Comparison of ENCODE assay signal across 17 cellular contexts in genomic region chr10:6018422-6018821, GRCh38. TPM values are rescaled to one million over a fixed set of nuclear protein-coding genes. Genes with fewer than 3 reads are reported as not detected.
A peak's percentile ranks its signal among the peaks of the same experiment; 100 is the strongest.
DNase-seq lines count a peak whose midpoint lies in the region; ATAC-seq, FAIRE-seq and TF ChIP-seq lines count a peak whose summit lies in the region.
"Had no signal": no experiment of that assay in that cellular context is flagged by ENCODE, and none has a peak within 500 bp of the region (broad histone marks: within the 10 kb centered on the region; RNA-seq: fewer than 3 reads in every experiment).

No MANE protein-coding gene starts in this region.

- TF ChIP-seq CTCF in natural killer cell (IDR thresholded peaks at IDR 0.05) (no peak), H1 (IDR thresholded peaks at IDR 0.05; ENCODE audit: control extremely low read depth in 1 of 3, insufficient read depth in 1 of 3, low read depth in 1 of 3, low read length in 3 of 3) (no peak), lower lobe of right lung (IDR thresholded peaks at IDR 0.05) (no peak), uterus (IDR thresholded peaks at IDR 0.05) (no peak), Caco-2 (IDR thresholded peaks at IDR 0.05; ENCODE audit: insufficient read depth in 1 of 2, low read depth in 1 of 2, low read length in 1 of 2, severe bottlenecking in 1 of 2, unreplicated experiment in 1 of 2) (no peak)

- H2BK120ac ChIP-seq in H1 (replicated peaks; ENCODE audit: low read depth, low read length): no peak overlapping the region

- no peak overlapping the region for H4K91ac ChIP-seq in H1 (replicated peaks; ENCODE audit: insufficient read length, low read length)

- no peak overlapping the region for H3K18ac ChIP-seq in H1 (ENCODE audit: extremely low read depth, low read length)

- 82% methylated on average over 5 of the region's 5 CpGs; no CpG with 5 or more reads in 1 of the 2 experiments for WGBS in H1 (ENCODE audit: extremely low coverage in 1 of 2, insufficient coverage in 1 of 2, insufficient read length in 1 of 2, insufficient replicate concordance in 2 of 2, low coverage in 1 of 2, low lambda C conversion rate in 2 of 2, missing lambda C conversion rate in 1 of 2), 2 experiments

- H3K27ac ChIP-seq in H1 (ENCODE audit: low read depth, low read length) (no peak overlapping the region), lower lobe of right lung (peak overlapping the region; percentile 76), uterus (peak overlapping the region; percentile 47 to 58)
- H3K27ac ChIP-seq: parathyroid adenoma had no signal

- H3K27me3 Mint-ChIP-seq in natural killer cell treated with Interleukin-12 subunit alpha and Interleukin-12 subunit beta and Interleukin-15 and Interleukin-18, amount 100 ng/mL, for 72 hours: no peaks in the 10 kb centered on the region
- H3K27me3 Mint-ChIP-seq in natural killer cell (ENCODE audit: low read depth in 2 of 2) (peaks cover 6 to 7% of the 10 kb centered on the region in 2 donors), Caco-2 (ENCODE audit: insufficient read depth, unreplicated experiment) (peaks cover 6% of the 10 kb centered on the region)
- H3K27me3 Mint-ChIP-seq: activated naive CD4-positive, alpha-beta T cell treated with anti-CD3 and anti-CD28 coated beads, Interleukin-2, amount 50 U/mL, for 24 hours; central memory CD8-positive, alpha-beta T cell had no signal

- no peak overlapping the region for H4K5ac ChIP-seq in H1 (ENCODE audit: insufficient read length, low read depth, low read length)

- peaks cover 8% of the 10 kb centered on the region; the same call in 1 of the 2 replicates for H3K23me2 ChIP-seq in H1 (ENCODE audit: low read depth, low read length)

- no peak for TF ChIP-seq RAD21 in H1 (IDR thresholded peaks at IDR 0.05 in 1 of 2, conservative IDR thresholded peaks at IDR 0.05 in 1 of 2; ENCODE audit: low read depth in 2 of 2, low read length in 2 of 2)

- H2BK20ac ChIP-seq in H1 (ENCODE audit: low read length): no peak overlapping the region

- H3K4ac ChIP-seq in H1 (replicated peaks; ENCODE audit: insufficient read length, low read depth, low read length): no peak overlapping the region

- peak overlapping the region; percentile 52 to 80 for H3K27ac Mint-ChIP-seq in natural killer cell treated with Interleukin-12 subunit alpha and Interleukin-12 subunit beta and Interleukin-15 and Interleukin-18, amount 100 ng/mL, for 72 hours
- H3K27ac Mint-ChIP-seq in natural killer cell (no peak overlapping the region), Caco-2 (ENCODE audit: unreplicated experiment) (no peak overlapping the region)
- H3K27ac Mint-ChIP-seq: mesothelial cell of epicardium had no signal

- no peaks in the 10 kb centered on the region for H3K79me1 ChIP-seq in H1 (ENCODE audit: low read depth, low read length)

- H2BK15ac ChIP-seq in H1 (ENCODE audit: low read length): no peak overlapping the region

- H2AK5ac ChIP-seq in H1 (ENCODE audit: low read depth, low read length): no peak overlapping the region

- ATAC-seq in natural killer cell treated with Interleukin-12 subunit alpha and Interleukin-12 subunit beta and Interleukin-15 and Interleukin-18, amount 100 ng/mL, for 72 hours: no peak
- ATAC-seq in natural killer cell: no peak
- peak; percentile 12 to 60 for ATAC-seq in lower lobe of right lung
- no peak for ATAC-seq in GM18519 (IDR thresholded peaks at IDR 0.05; ENCODE audit: low FRiP score, unreplicated experiment)

- H3K9ac ChIP-seq in H1 (replicated peaks in 1 of 4; ENCODE audit: extremely low read depth in 1 of 4, low read depth in 3 of 4, low read length in 3 of 4): no peak overlapping the region
- H3K9ac ChIP-seq: parathyroid adenoma had no signal

- intact Hi-C loops in natural killer cell (cut with micrococcal nuclease) (loop anchor here (10.0 kb wide), 1 partner anchor 126 kb away; no protein-coding TSS in a partner anchor), lower lobe of right lung (cut with DNase I) (no loop called here), uterus (cut with DNase I; ENCODE audit: low total_unique reads) (no loop called here), Caco-2 (cut with micrococcal nuclease; ENCODE audit: unreplicated experiment) (no loop called here)

- H3K4me2 ChIP-seq in H1 (ENCODE audit: insufficient read depth in 1 of 2, low read depth in 2 of 2, low read length in 2 of 2): no peak overlapping the region

- peak overlapping the region; percentile 40 for H3K4me3 Mint-ChIP-seq in natural killer cell treated with Interleukin-12 subunit alpha and Interleukin-12 subunit beta and Interleukin-15 and Interleukin-18, amount 100 ng/mL, for 72 hours
- H3K4me3 Mint-ChIP-seq in natural killer cell (no peak overlapping the region), Caco-2 (ENCODE audit: unreplicated experiment) (no peak overlapping the region)
- H3K4me3 Mint-ChIP-seq: activated naive CD4-positive, alpha-beta T cell treated with anti-CD3 and anti-CD28 coated beads, Interleukin-2, amount 50 U/mL, for 24 hours; central memory CD8-positive, alpha-beta T cell; mesothelial cell of epicardium had no signal

- FAIRE-seq in H1 (lab: Jason Lieb, UNC): no peak
- FAIRE-seq: RCC 7860 had no signal

- peaks cover 50% of the 10 kb centered on the region for H3K36me3 Mint-ChIP-seq in natural killer cell treated with Interleukin-12 subunit alpha and Interleukin-12 subunit beta and Interleukin-15 and Interleukin-18, amount 100 ng/mL, for 72 hours
- no peaks in the 10 kb centered on the region for H3K36me3 Mint-ChIP-seq in natural killer cell
- H3K36me3 Mint-ChIP-seq in Caco-2 (ENCODE audit: insufficient read depth, unreplicated experiment): no peaks in the 10 kb centered on the region
- H3K36me3 Mint-ChIP-seq: mesothelial cell of epicardium had no signal

- no peak overlapping the region for H2BK12ac ChIP-seq in H1 (ENCODE audit: low read depth, low read length)

- CTCF ChIA-PET in H1 (lab: Charles Lee; ENCODE audit: partially characterized antibody) (interaction anchor here (2.2 kb wide), 1 partner anchor 68 kb away, joined by 7 read pairs; no protein-coding TSS in a partner anchor), Caco-2 (lab: Charles Lee) (no interaction called here)

- H3K4me1 ChIP-seq in H1 (replicated peaks in 1 of 4; ENCODE audit: control insufficient read depth in 3 of 4, insufficient read depth in 4 of 4, low read length in 3 of 4) (no peaks in the 10 kb centered on the region), lower lobe of right lung (peaks cover 35% of the 10 kb centered on the region), uterus (no peaks in the 10 kb centered on the region), Caco-2 (no peaks in the 10 kb centered on the region)
- H3K4me1 ChIP-seq: BE2C had no signal

- no peak for TF ChIP-seq POLR2A in H1 (IDR thresholded peaks at IDR 0.05; ENCODE audit: control extremely low read depth in 1 of 2, low read depth in 2 of 2, low read length in 2 of 2)
- no peak for TF ChIP-seq POLR2A in uterus (IDR thresholded peaks at IDR 0.05)

- POLR2A ChIA-PET in H1 (lab: Charles Lee; ENCODE audit: partially characterized antibody) (no interaction called here), Caco-2 (lab: Charles Lee) (no interaction called here)

- BruUV-seq in Caco-2 (replicated peaks; lab: Mats Ljungman, UMichigan): no TSS peak

- H3K27me3 ChIP-seq in H1 (replicated peaks in 1 of 4; ENCODE audit: control insufficient read depth in 3 of 4, extremely low read depth in 1 of 4, insufficient read depth in 3 of 4, low read length in 3 of 4): no peaks in the 10 kb centered on the region
- no peaks in the 10 kb centered on the region for H3K27me3 ChIP-seq in lower lobe of right lung (ENCODE audit: low read depth)
- H3K27me3 ChIP-seq in uterus: no peaks in the 10 kb centered on the region
- no peaks in the 10 kb centered on the region; the same call in 1 of the 2 replicates for H3K27me3 ChIP-seq in Caco-2 (replicated peaks; ENCODE audit: control insufficient read depth, insufficient read depth, low read length)

- H3K4me3 ChIP-seq in H1 (ENCODE audit: extremely low read depth in 1 of 4, insufficient read depth in 2 of 4, low read depth in 3 of 4, low read length in 4 of 4) (no peak overlapping the region), lower lobe of right lung (no peak overlapping the region), uterus (no peak overlapping the region), Caco-2 (ENCODE audit: low read depth, low read length) (no peak overlapping the region)

- H3K4me1 Mint-ChIP-seq in natural killer cell treated with Interleukin-12 subunit alpha and Interleukin-12 subunit beta and Interleukin-15 and Interleukin-18, amount 100 ng/mL, for 72 hours (ENCODE audit: low read depth in 2 of 2): peaks cover 48 to 63% of the 10 kb centered on the region in 2 donors
- H3K4me1 Mint-ChIP-seq in natural killer cell (peaks cover 0 to 8% of the 10 kb centered on the region in 2 donors), Caco-2 (ENCODE audit: low read depth, unreplicated experiment) (no peaks in the 10 kb centered on the region)
- H3K4me1 Mint-ChIP-seq: mesothelial cell of epicardium had no signal

- H3K56ac ChIP-seq in H1 (replicated peaks; ENCODE audit: insufficient read length, low read depth, low read length): peak overlapping the region; percentile 60

- no peak overlapping the region for H3K14ac ChIP-seq in H1 (ENCODE audit: insufficient read length)

- no peak overlapping the region for H2BK5ac ChIP-seq in H1 (ENCODE audit: low read depth, low read length)

- H3K36me3 ChIP-seq in H1 (ENCODE audit: control insufficient read depth in 2 of 4, insufficient read depth in 4 of 4, low read length in 3 of 4) (no peaks in the 10 kb centered on the region), lower lobe of right lung (no peaks in the 10 kb centered on the region), uterus (no peaks in the 10 kb centered on the region), Caco-2 (ENCODE audit: control insufficient read depth, insufficient read depth, low read length) (no peaks in the 10 kb centered on the region)
- H3K36me3 ChIP-seq: BE2C had no signal

- no peak for DNase-seq in natural killer cell treated with Interleukin-12 subunit alpha and Interleukin-12 subunit beta and Interleukin-15 and Interleukin-18, amount 100 ng/mL, for 72 hours (ENCODE audit: low spot score)
- DNase-seq in natural killer cell (no peak), H1 (ENCODE audit: low read depth in 1 of 2, low spot score in 2 of 2) (no peak), lower lobe of right lung (no peak), uterus (peak; percentile 57 to 74), NCI-H446 (lab: John Stamatoyannopoulos, UW) (no peak), Caco-2 (no peak)
- DNase-seq: BE2C, DMS79 treated with DMSO at 0.1 percent for 48 hours, erythroblast, NCI-H1694 treated with DMSO at 0.1 percent for 48 hours had no signal

- peaks cover 6% of the 10 kb centered on the region for H3K9me3 Mint-ChIP-seq in natural killer cell treated with Interleukin-12 subunit alpha and Interleukin-12 subunit beta and Interleukin-15 and Interleukin-18, amount 100 ng/mL, for 72 hours
- H3K9me3 Mint-ChIP-seq in natural killer cell (no peaks in the 10 kb centered on the region), Caco-2 (ENCODE audit: unreplicated experiment) (peaks cover 11% of the 10 kb centered on the region)
- H3K9me3 Mint-ChIP-seq: activated naive CD4-positive, alpha-beta T cell treated with anti-CD3 and anti-CD28 coated beads, Interleukin-2, amount 50 U/mL, for 24 hours; central memory CD8-positive, alpha-beta T cell had no signal

- TF ChIP-seq EP300 in H1 (IDR thresholded peaks at IDR 0.05; ENCODE audit: borderline replicate concordance in 1 of 2, low read depth in 2 of 2, low read length in 2 of 2): no peak

- H3K9me3 ChIP-seq in H1 (ENCODE audit: insufficient read depth in 2 of 2, low read depth in 1 of 2, low read length in 1 of 2): no peaks in the 10 kb centered on the region
- no peaks in the 10 kb centered on the region for H3K9me3 ChIP-seq in lower lobe of right lung
- H3K9me3 ChIP-seq in uterus: no peaks in the 10 kb centered on the region
- H3K9me3 ChIP-seq in Caco-2: no peaks in the 10 kb centered on the region
- H3K9me3 ChIP-seq: BE2C had no signal

- no peak overlapping the region for H2AFZ ChIP-seq in H1 (ENCODE audit: low read length)
- H2AFZ ChIP-seq: parathyroid adenoma had no signal

- no peaks in the 10 kb centered on the region for H3K79me2 ChIP-seq in H1 (ENCODE audit: control insufficient read depth in 1 of 2, insufficient read depth in 2 of 2, low read length in 2 of 2)
- H3K79me2 ChIP-seq: parathyroid adenoma had no signal

- H4K8ac ChIP-seq in H1 (ENCODE audit: extremely low read depth, insufficient read depth, low read length): peak overlapping the region; percentile 11; the same call in 1 of the 2 replicates

- H3K23ac ChIP-seq in H1 (ENCODE audit: insufficient read length): no peak overlapping the region

- H4K20me1 ChIP-seq in H1 (replicated peaks in 1 of 2; ENCODE audit: control insufficient read depth in 1 of 2, insufficient read depth in 2 of 2, low read length in 2 of 2): no peaks in the 10 kb centered on the region

RNA-seq across cellular contexts. Expression of gene IL15RA, which starts 41.1 kb away (rescaled TPM):
- total RNA-seq in natural killer cell treated with Interleukin-12 subunit alpha and Interleukin-12 subunit beta and Interleukin-15 and Interleukin-18, amount 100 ng/mL, for 72 hours: 100 to 1,000 TPM in 1 of 2 donors, 10 to 100 TPM in 1; 56.7 to 125 TPM
- 10 to 100 TPM; 10.7 to 11.8 (median 11.3) TPM for total RNA-seq in natural killer cell
- total RNA-seq in H1 (2021; fragmentation: NEBNext Ultra II Directional; extraction: Animal tissue kit (Norgen Biotek cat#: 25700)): 0.98 and 1.3 TPM in 2 replicates
- polyA plus RNA-seq in H1 (2011; rRNA removed): 1.4 and 2.5 TPM in 2 replicates
- polyA plus RNA-seq in H1 (2011; cell fraction: cytosol; rRNA removed): 1.5 TPM
- 2.1 TPM for polyA plus RNA-seq in H1 (2011; cell fraction: nucleus; rRNA removed)
- polyA plus RNA-seq in H1 (2012, experiment 1 of 2): 0.44 to 1.1 TPM (median 0.83 TPM) in 4 replicates
- polyA plus RNA-seq in H1 (2012, experiment 2 of 2): 1.2 TPM
- 1.1 TPM for polyA plus RNA-seq in H1 (2013, experiment 1 of 2)
- 0.81 TPM for polyA plus RNA-seq in H1 (2013, experiment 2 of 2)
- polyA minus RNA-seq in H1 (2011; rRNA and poly(A)+ RNA removed): 0.27 and 1.7 TPM in 2 replicates
- not detected for polyA minus RNA-seq in H1 (2011; cell fraction: cytosol; rRNA and poly(A)+ RNA removed)
- 2.3 TPM for polyA minus RNA-seq in H1 (2011; cell fraction: nucleus; rRNA and poly(A)+ RNA removed)
- 28.5 TPM for total RNA-seq in lower lobe of right lung
- 10 to 100 TPM in 3 of 4 donors, 1 to 10 TPM in 1; 1.6 to 42.5 (median 31.9) TPM for total RNA-seq in uterus
- 0.46 and 0.66 TPM in 2 replicates for total RNA-seq in Caco-2 (2022)
- total RNA-seq: mesothelial cell of epicardium had no signal

RNA-seq across cellular contexts. Expression of gene IL2RA, which starts 43.7 kb away (rescaled TPM):
- 1,000 to 10,000 TPM; 1,064 to 1,187 TPM for total RNA-seq in natural killer cell treated with Interleukin-12 subunit alpha and Interleukin-12 subunit beta and Interleukin-15 and Interleukin-18, amount 100 ng/mL, for 72 hours
- total RNA-seq in natural killer cell (10 to 100 TPM in 1 of 3 donors, 1 to 10 TPM in 2; 3.4 to 11.2 (median 3.7) TPM), lower lobe of right lung (2.9 TPM), uterus (under 1 TPM in 2 of 4 donors, not detected in 2; 0.15 to 0.28 TPM), Caco-2 (2022) (not detected in 2 replicates)
- total RNA-seq in H1 (2021; fragmentation: NEBNext Ultra II Directional; extraction: Animal tissue kit (Norgen Biotek cat#: 25700)): not detected in 2 replicates
- polyA plus RNA-seq in H1 (2011; rRNA removed): not detected in 2 replicates
- not detected for polyA plus RNA-seq in H1 (2011; cell fraction: cytosol; rRNA removed)
- not detected for polyA plus RNA-seq in H1 (2011; cell fraction: nucleus; rRNA removed)
- not detected in 4 replicates for polyA plus RNA-seq in H1 (2012, experiment 1 of 2)
- not detected for polyA plus RNA-seq in H1 (2012, experiment 2 of 2)
- polyA plus RNA-seq in H1 (2013, experiment 1 of 2): not detected
- not detected for polyA plus RNA-seq in H1 (2013, experiment 2 of 2)
- polyA minus RNA-seq in H1 (2011; rRNA and poly(A)+ RNA removed): not detected in 2 replicates
- not detected for polyA minus RNA-seq in H1 (2011; cell fraction: cytosol; rRNA and poly(A)+ RNA removed)
- not detected for polyA minus RNA-seq in H1 (2011; cell fraction: nucleus; rRNA and poly(A)+ RNA removed)
- total RNA-seq: mesothelial cell of epicardium had no signal

Comparison
In these comparisons a context has a peak if more than half of its experiments do, and no peak if none do; other contexts are left out.
1. H3K27ac Mint-ChIP-seq: peak in natural killer cell treated with Interleukin-12 subunit alpha and Interleukin-12 subunit beta and Interleukin-15 and Interleukin-18, amount 100 ng/mL, for 72 hours (2 of 2); none in natural killer cell (0 of 2) and Caco-2 (single experiment).
2. RNA of gene IL2RA, which starts 43.7 kb away (total RNA-seq): 1,064 to 1,187 TPM in natural killer cell treated with Interleukin-12 subunit alpha and Interleukin-12 subunit beta and Interleukin-15 and Interleukin-18, amount 100 ng/mL, for 72 hours; 3.4 to 11.2 TPM in natural killer cell, 2.9 TPM in lower lobe of right lung (single experiment), 0.15 to 0.28 TPM in uterus, not detected in H1 and not detected in Caco-2; every median in the first group is over 10 times any median in the second.
3. ATAC-seq: peak in lower lobe of right lung (2 of 2); none in natural killer cell treated with Interleukin-12 subunit alpha and Interleukin-12 subunit beta and Interleukin-15 and Interleukin-18, amount 100 ng/mL, for 72 hours (0 of 2), natural killer cell (0 of 3) and GM18519 (single experiment).
4. DNase-seq: peak in uterus (2 of 2); none in natural killer cell treated with Interleukin-12 subunit alpha and Interleukin-12 subunit beta and Interleukin-15 and Interleukin-18, amount 100 ng/mL, for 72 hours (single experiment), natural killer cell (single experiment), H1 (0 of 2), lower lobe of right lung (single experiment), NCI-H446 (0 of 2) and Caco-2 (0 of 2).